Comparison of ENCODE assay signal across 8 cellular contexts in genomic region chr2:3728104-3729054, GRCh38. TPM values are rescaled to one million over a fixed set of nuclear protein-coding genes. Genes with fewer than 3 reads are reported as not detected.
DNase-seq lines count a peak whose midpoint lies in the region; ATAC-seq and TF ChIP-seq lines count a peak whose summit lies in the region.

No MANE protein-coding gene starts in this region.

- no peaks in the 10 kb centered on the region for H3K36me3 Mint-ChIP-seq in activated T-helper 2 cell treated with anti-CD3 and anti-CD28 coated beads, Interferon-gamma antibody, Interleukin-2, Interleukin-4, amounts not matched to agents 10 μg/mL and 5 μg/mL and 100 μg/mL, durations not matched to agents 14 hours and 24 hours and 36 hours (ENCODE audit: low read depth)

- intact Hi-C loops in activated T-helper 2 cell treated with anti-CD3 and anti-CD28 coated beads, Interferon-gamma antibody, Interleukin-2, Interleukin-4, amounts not matched to agents 10 μg/mL and 5 μg/mL and 100 μg/mL, durations not matched to agents 14 hours and 24 hours and 36 hours (cut with micrococcal nuclease) = loop anchor here (1.0 kb wide), 1 partner anchor 52 kb away; no protein-coding TSS in a partner anchor

- no peak overlapping the region for H3K4me3 Mint-ChIP-seq in activated T-helper 2 cell treated with anti-CD3 and anti-CD28 coated beads, Interferon-gamma antibody, Interleukin-2, Interleukin-4, amounts not matched to agents 10 μg/mL and 5 μg/mL and 100 μg/mL, durations not matched to agents 14 hours and 24 hours and 36 hours (ENCODE audit: low read depth)

- peak; percentile 64 for DNase-seq in DMS53 (lab: John Stamatoyannopoulos, UW)
- DNase-seq in NOMO-1 treated with DMSO at 0.1 percent for 48 hours (lab: John Stamatoyannopoulos, UW; ENCODE audit: unreplicated experiment) = peak; percentile 54
- peak; percentile 80 for DNase-seq in choroid plexus epithelial cell (ENCODE audit: low read depth)
- peak; percentile 72 for DNase-seq in mesenteric fat pad (ENCODE audit: low spot score)
- no peak for DNase-seq in activated CD4-positive, alpha-beta T cell treated with anti-CD3 and anti-CD28 coated beads for 1 hour
- no peak for DNase-seq in NCI-H2029 treated with DMSO at 0.1 percent for 48 hours (lab: John Stamatoyannopoulos, UW)
- DNase-seq in activated T-helper 2 cell treated with anti-CD3 and anti-CD28 coated beads, Interferon-gamma antibody, Interleukin-2, Interleukin-4, amounts not matched to agents 10 μg/mL and 5 μg/mL and 100 μg/mL, durations not matched to agents 14 hours and 24 hours and 36 hours (ENCODE audit: low spot score) = no peak

- no peak overlapping the region for H3K27ac Mint-ChIP-seq in activated T-helper 2 cell treated with anti-CD3 and anti-CD28 coated beads, Interferon-gamma antibody, Interleukin-2, Interleukin-4, amounts not matched to agents 10 μg/mL and 5 μg/mL and 100 μg/mL, durations not matched to agents 14 hours and 24 hours and 36 hours

- TF ChIP-seq CTCF in choroid plexus epithelial cell (conservative IDR thresholded peaks at IDR 0.05; ENCODE audit: low read depth, low read length) = peak; percentile 66

- H3K4me3 ChIP-seq in choroid plexus epithelial cell (ENCODE audit: low read depth, low read length) = no peak overlapping the region

- peak; percentile 40 for ATAC-seq in HG02885 (IDR thresholded peaks at IDR 0.05; ENCODE audit: poor library complexity, unreplicated experiment)

- no peaks in the 10 kb centered on the region for H3K9me3 Mint-ChIP-seq in activated T-helper 2 cell treated with anti-CD3 and anti-CD28 coated beads, Interferon-gamma antibody, Interleukin-2, Interleukin-4, amounts not matched to agents 10 μg/mL and 5 μg/mL and 100 μg/mL, durations not matched to agents 14 hours and 24 hours and 36 hours

- H3K27me3 Mint-ChIP-seq in activated T-helper 2 cell treated with anti-CD3 and anti-CD28 coated beads, Interferon-gamma antibody, Interleukin-2, Interleukin-4, amounts not matched to agents 10 μg/mL and 5 μg/mL and 100 μg/mL, durations not matched to agents 14 hours and 24 hours and 36 hours (ENCODE audit: low read depth) = no peaks in the 10 kb centered on the region

- no peaks in the 10 kb centered on the region for H3K4me1 Mint-ChIP-seq in activated T-helper 2 cell treated with anti-CD3 and anti-CD28 coated beads, Interferon-gamma antibody, Interleukin-2, Interleukin-4, amounts not matched to agents 10 μg/mL and 5 μg/mL and 100 μg/mL, durations not matched to agents 14 hours and 24 hours and 36 hours (ENCODE audit: low read depth)

RNA-seq across cellular contexts. Expression of gene DCDC2C, which starts 25.0 kb away (rescaled TPM):
- not detected for total RNA-seq in mesenteric fat pad
- total RNA-seq in activated T-helper 2 cell treated with anti-CD3 and anti-CD28 coated beads, Interferon-gamma antibody, Interleukin-2, Interleukin-4, amounts not matched to agents 10 μg/mL and 5 μg/mL and 100 μg/mL, durations not matched to agents 14 hours and 24 hours and 36 hours = not detected in 2 replicates

Comparison
In these comparisons a context has a peak if more than half of its experiments do, and no peak if none do; other contexts are left out.
1. DNase-seq: peak in DMS53 (single experiment), NOMO-1 treated with DMSO at 0.1 percent for 48 hours (single experiment), choroid plexus epithelial cell (single experiment) and mesenteric fat pad (single experiment); none in activated CD4-positive, alpha-beta T cell treated with anti-CD3 and anti-CD28 coated beads for 1 hour (single experiment), NCI-H2029 treated with DMSO at 0.1 percent for 48 hours (single experiment) and activated T-helper 2 cell treated with anti-CD3 and anti-CD28 coated beads, Interferon-gamma antibody, Interleukin-2, Interleukin-4, amounts not matched to agents 10 μg/mL and 5 μg/mL and 100 μg/mL, durations not matched to agents 14 hours and 24 hours and 36 hours (single experiment).